In genomic region chr14:76962303-76962660, GRCh38 we compare ENCODE assay signal across 8 cellular contexts.
DNase-seq lines count a peak whose midpoint lies in the region; ATAC-seq and FAIRE-seq lines count a peak whose summit lies in the region.

No MANE protein-coding gene starts in this region.

- peaks cover 13 to 41% (median 28%) of the 10 kb centered on the region in 3 donors for H3K27me3 Mint-ChIP-seq in immature natural killer cell (ENCODE audit: low read depth in 3 of 3)

- H3K36me3 Mint-ChIP-seq in activated naive CD4-positive, alpha-beta T cell treated with anti-CD3 and anti-CD28 coated beads, Interleukin-2, amount 50 U/mL, for 72 hours: peaks cover 0 to 5% of the 10 kb centered on the region in 2 donors
- no peaks in the 10 kb centered on the region for H3K36me3 Mint-ChIP-seq in immature natural killer cell

- peak; percentile 0 for ATAC-seq in HG03457 (IDR thresholded peaks at IDR 0.05; ENCODE audit: unreplicated experiment)
- peak in 1 of 2 donors; percentile 9 for ATAC-seq in activated naive CD4-positive, alpha-beta T cell treated with anti-CD3 and anti-CD28 coated beads, Interleukin-2, amount 50 U/mL, for 72 hours
- no peak for ATAC-seq in stimulated activated naive CD8-positive, alpha-beta T cell treated with anti-CD3 and anti-CD28 coated beads, Interleukin-15, Interleukin-2, amounts not matched to agents 100 U/mL and 50 U/mL, for 24 hours

- H3K27ac Mint-ChIP-seq in activated naive CD4-positive, alpha-beta T cell treated with anti-CD3 and anti-CD28 coated beads, Interleukin-2, amount 50 U/mL, for 72 hours: peak overlapping the region; percentile 85 to 97
- H3K27ac Mint-ChIP-seq in immature natural killer cell: peak overlapping the region; percentile 88 to 98 (median 96)

- H3K4me1 Mint-ChIP-seq in immature natural killer cell: peaks cover 85 to 91% of the 10 kb centered on the region in 2 donors

- H3K4me3 Mint-ChIP-seq in immature natural killer cell: peak overlapping the region; percentile 81 to 90 (median 84)

- DNase-seq in activated naive CD4-positive, alpha-beta T cell treated with anti-CD3 and anti-CD28 coated beads, Interleukin-2, amount 50 U/mL, for 72 hours (ENCODE audit: low spot score in 2 of 2): no peak
- DNase-seq in immature natural killer cell: no peak
- peak; percentile 33 for DNase-seq in stimulated activated naive CD8-positive, alpha-beta T cell treated with anti-CD3 and anti-CD28 coated beads, Interleukin-15, Interleukin-2, amounts not matched to agents 100 U/mL and 50 U/mL, for 24 hours
- DNase-seq in hypothalamus (lab: John Stamatoyannopoulos, UW): no peak
- no peak for DNase-seq in urothelium cell line (ENCODE audit: low spot score)
- DNase-seq in amniotic stem cell (lab: John Stamatoyannopoulos, UW): no peak
- DNase-seq in AG08396 (ENCODE audit: low spot score): no peak

- H3K9me3 Mint-ChIP-seq in activated naive CD4-positive, alpha-beta T cell treated with anti-CD3 and anti-CD28 coated beads, Interleukin-2, amount 50 U/mL, for 72 hours: peaks cover 0 to 5% of the 10 kb centered on the region in 2 donors
- H3K9me3 Mint-ChIP-seq in immature natural killer cell: no peaks in the 10 kb centered on the region

- FAIRE-seq in urothelium cell line (lab: Jason Lieb, UNC): no peak
